Comparison of ENCODE assay signal across 20 cellular contexts in genomic region chr10:30825495-30825894, GRCh38.
"Had no signal": no experiment of that assay in that cellular context is flagged by ENCODE, and none has a peak within 500 bp of the region (broad histone marks: within the 10 kb centered on the region; RNA-seq: fewer than 3 reads in every experiment).

No MANE protein-coding gene starts in this region.

- DNase-seq: dorsolateral prefrontal cortex; effector CD8-positive, alpha-beta T cell; heart right ventricle; hypothalamus; mammary epithelial cell; midbrain; occipital lobe; psoas muscle; retina; right lobe of liver; stimulated activated CD4-positive, alpha-beta T cell treated with anti-CD3 and anti-CD28 coated beads, Interleukin-4, amount 100 ng/mL, for 24 hours; upper lobe of left lung; uterus had no signal

- H3K9me3 Mint-ChIP-seq: natural killer cell treated with Interleukin-12 subunit alpha and Interleukin-12 subunit beta and Interleukin-15 and Interleukin-18, amount 100 ng/mL, for 72 hours; stimulated activated memory B cell treated with anti-CD40 and anti-IgM and Interleukin-4, amounts not matched to agents 10 μg/mL and 1 μg/mL and 100 μg/mL, for 72 hours; stimulated activated naive CD8-positive, alpha-beta T cell treated with anti-CD3 and anti-CD28 coated beads, Interleukin-15, Interleukin-2, amounts not matched to agents 100 ng/mL and 50 ng/mL, for 24 hours had no signal

- H3K4me3 Mint-ChIP-seq: natural killer cell treated with Interleukin-12 subunit alpha and Interleukin-12 subunit beta and Interleukin-15 and Interleukin-18, amount 100 ng/mL, for 72 hours; stimulated activated memory B cell treated with anti-CD40 and anti-IgM and Interleukin-4, amounts not matched to agents 10 μg/mL and 1 μg/mL and 100 μg/mL, for 72 hours; stimulated activated naive CD8-positive, alpha-beta T cell treated with anti-CD3 and anti-CD28 coated beads, Interleukin-15, Interleukin-2, amounts not matched to agents 100 ng/mL and 50 ng/mL, for 24 hours had no signal

- H3K27ac ChIP-seq: coronary artery, dorsolateral prefrontal cortex, heart right ventricle, parathyroid adenoma, psoas muscle, right lobe of liver, tibial artery, upper lobe of left lung, uterus had no signal

- H3K27ac Mint-ChIP-seq: natural killer cell treated with Interleukin-12 subunit alpha and Interleukin-12 subunit beta and Interleukin-15 and Interleukin-18, amount 100 ng/mL, for 72 hours; stimulated activated memory B cell treated with anti-CD40 and anti-IgM and Interleukin-4, amounts not matched to agents 10 μg/mL and 1 μg/mL and 100 μg/mL, for 72 hours; stimulated activated naive CD8-positive, alpha-beta T cell treated with anti-CD3 and anti-CD28 coated beads, Interleukin-15, Interleukin-2, amounts not matched to agents 100 ng/mL and 50 ng/mL, for 24 hours had no signal

- H3K9ac ChIP-seq: parathyroid adenoma had no signal

- H3K4me3 ChIP-seq: coronary artery, dorsolateral prefrontal cortex, heart right ventricle, psoas muscle, right lobe of liver, tibial artery, upper lobe of left lung, uterus had no signal

- ATAC-seq: heart right ventricle; left lobe of liver; natural killer cell treated with Interleukin-12 subunit alpha and Interleukin-12 subunit beta and Interleukin-15 and Interleukin-18, amount 100 ng/mL, for 72 hours; psoas muscle; right lobe of liver; stimulated activated memory B cell treated with anti-CD40 and anti-IgM and Interleukin-4, amounts not matched to agents 10 μg/mL and 1 μg/mL and 100 μg/mL, for 72 hours had no signal

- H3K4me1 Mint-ChIP-seq: stimulated activated memory B cell treated with anti-CD40 and anti-IgM and Interleukin-4, amounts not matched to agents 10 μg/mL and 1 μg/mL and 100 μg/mL, for 72 hours had no signal

- H3K27me3 Mint-ChIP-seq: stimulated activated naive CD8-positive, alpha-beta T cell treated with anti-CD3 and anti-CD28 coated beads, Interleukin-15, Interleukin-2, amounts not matched to agents 100 ng/mL and 50 ng/mL, for 24 hours had no signal

- H3K27me3 ChIP-seq: heart right ventricle, right lobe of liver, tibial artery, upper lobe of left lung, uterus had no signal

- H3K9me3 ChIP-seq: heart right ventricle, psoas muscle, right lobe of liver, tibial artery, upper lobe of left lung, uterus had no signal

- H3K4me1 ChIP-seq: parathyroid adenoma, psoas muscle, right lobe of liver had no signal

- H3K36me3 Mint-ChIP-seq: natural killer cell treated with Interleukin-12 subunit alpha and Interleukin-12 subunit beta and Interleukin-15 and Interleukin-18, amount 100 ng/mL, for 72 hours; stimulated activated memory B cell treated with anti-CD40 and anti-IgM and Interleukin-4, amounts not matched to agents 10 μg/mL and 1 μg/mL and 100 μg/mL, for 72 hours had no signal

- H2AFZ ChIP-seq: parathyroid adenoma had no signal

- H3K36me3 ChIP-seq: heart right ventricle, right lobe of liver, tibial artery, upper lobe of left lung, uterus had no signal
